Comparison of ENCODE assay signal across 8 cellular contexts in genomic region chr6:170147832-170148708, GRCh38.
DNase-seq lines count a peak whose midpoint lies in the region; ATAC-seq and TF ChIP-seq lines count a peak whose summit lies in the region.

No MANE protein-coding gene starts in this region.

- in situ Hi-C loops in gastrocnemius medialis (cut with MboI; ENCODE audit: low sequenced_read_pairs in 4 of 4), result no loop called here

- H3K36me3 Mint-ChIP-seq in CD4-positive, alpha-beta T cell (ENCODE audit: low read depth), result no peaks in the 10 kb centered on the region

- peak overlapping the region; percentile 81 for H3K4me3 Mint-ChIP-seq in CD4-positive, alpha-beta T cell

- H3K4me3 ChIP-seq in mucosa of descending colon, result no peak overlapping the region
- H3K4me3 ChIP-seq in gastrocnemius medialis, result peak overlapping the region in 1 of 4 donors; percentile 5

- H3K4me1 ChIP-seq in mucosa of descending colon (ENCODE audit: low read depth) (peaks cover 4% of the 10 kb centered on the region), gastrocnemius medialis (peaks cover 8 to 19% of the 10 kb centered on the region in 2 donors)

- TF ChIP-seq POLR2A in gastrocnemius medialis (IDR thresholded peaks at IDR 0.05), result no peak

- POLR2A ChIA-PET in CD4-positive, alpha-beta T cell (lab: Charles Lee), result interaction anchor here (1.4 to 2.2 kb wide), 3 partner anchors 59 to 159 kb away, joined by 3 to 18 read pairs (median 9); no protein-coding TSS in a partner anchor

- H3K27me3 Mint-ChIP-seq in CD4-positive, alpha-beta T cell, result peaks cover 14% of the 10 kb centered on the region

- no peaks in the 10 kb centered on the region for H3K27me3 ChIP-seq in CD4-positive, alpha-beta T cell (ENCODE audit: control insufficient read depth, insufficient read depth, low read length)
- no peaks in the 10 kb centered on the region for H3K27me3 ChIP-seq in gastrocnemius medialis

- intact Hi-C loops in CD4-positive, alpha-beta T cell (cut with DNase I, micrococcal nuclease), result no loop called here
- intact Hi-C loops in mucosa of descending colon (cut with DNase I, micrococcal nuclease), result no loop called here
- intact Hi-C loops in gastrocnemius medialis (cut with DNase I; ENCODE audit: low total_unique reads), result no loop called here

- peak overlapping the region; percentile 51 for H3K27ac Mint-ChIP-seq in CD4-positive, alpha-beta T cell

- H3K9me3 Mint-ChIP-seq in CD4-positive, alpha-beta T cell, result peaks cover 3% of the 10 kb centered on the region

- ATAC-seq in CD4-positive, alpha-beta T cell (ENCODE audit: poor library complexity), result peak; percentile 71
- ATAC-seq in HG02973 (IDR thresholded peaks at IDR 0.05; ENCODE audit: unreplicated experiment), result peak; percentile 52
- peak; percentile 47 for ATAC-seq in mucosa of descending colon
- ATAC-seq in HG03521 (IDR thresholded peaks at IDR 0.05; ENCODE audit: unreplicated experiment), result no peak
- ATAC-seq in HG03280 (IDR thresholded peaks at IDR 0.05; ENCODE audit: unreplicated experiment), result no peak
- no peak for ATAC-seq in gastrocnemius medialis

- peaks cover 48% of the 10 kb centered on the region for H3K4me1 Mint-ChIP-seq in CD4-positive, alpha-beta T cell (ENCODE audit: low read depth)

- CTCF ChIA-PET in CD4-positive, alpha-beta T cell (lab: Charles Lee), result no interaction called here

- DNase-seq in CD4-positive, alpha-beta T cell, result peak in 9 of 10 experiments; percentile 10 to 52 (median 29)
- DNase-seq in activated T-cell treated with anti-CD3 and anti-CD28 coated beads for 48 hours (ENCODE audit: low read depth) (peak; percentile 47), mucosa of descending colon (no peak), GM03348 (ENCODE audit: low spot score) (no peak), gastrocnemius medialis (no peak)

- H3K9me3 ChIP-seq in CD4-positive, alpha-beta T cell (ENCODE audit: control insufficient read depth, low read length), result no peaks in the 10 kb centered on the region
- H3K9me3 ChIP-seq in mucosa of descending colon (peaks cover 6% of the 10 kb centered on the region), gastrocnemius medialis (no peaks in the 10 kb centered on the region)

- no peak overlapping the region for H3K27ac ChIP-seq in CD4-positive, alpha-beta T cell (ENCODE audit: low read depth, low read length)
- no peak overlapping the region for H3K27ac ChIP-seq in gastrocnemius medialis

- no peak for TF ChIP-seq CTCF in CD4-positive, alpha-beta T cell (IDR thresholded peaks at IDR 0.05)
- TF ChIP-seq CTCF in mucosa of descending colon (IDR thresholded peaks at IDR 0.05) (no peak), gastrocnemius medialis (IDR thresholded peaks at IDR 0.05 in 4 of 5, conservative IDR thresholded peaks at IDR 0.05 in 1 of 5) (no peak)

- H3K36me3 ChIP-seq in mucosa of descending colon (ENCODE audit: low read depth), result no peaks in the 10 kb centered on the region
- H3K36me3 ChIP-seq in gastrocnemius medialis, result no peaks in the 10 kb centered on the region

Comparison
In these comparisons a context has a peak if more than half of its experiments do, and no peak if none do; other contexts are left out.
1. ATAC-seq: peak in CD4-positive, alpha-beta T cell (single experiment), HG02973 (single experiment) and mucosa of descending colon (single experiment); none in HG03521 (single experiment), HG03280 (single experiment) and gastrocnemius medialis (0 of 2).
2. DNase-seq: peak in CD4-positive, alpha-beta T cell (9 of 10) and activated T-cell treated with anti-CD3 and anti-CD28 coated beads for 48 hours (single experiment); none in mucosa of descending colon (0 of 3), GM03348 (single experiment) and gastrocnemius medialis (0 of 2).